In the genomic region with DNA sequence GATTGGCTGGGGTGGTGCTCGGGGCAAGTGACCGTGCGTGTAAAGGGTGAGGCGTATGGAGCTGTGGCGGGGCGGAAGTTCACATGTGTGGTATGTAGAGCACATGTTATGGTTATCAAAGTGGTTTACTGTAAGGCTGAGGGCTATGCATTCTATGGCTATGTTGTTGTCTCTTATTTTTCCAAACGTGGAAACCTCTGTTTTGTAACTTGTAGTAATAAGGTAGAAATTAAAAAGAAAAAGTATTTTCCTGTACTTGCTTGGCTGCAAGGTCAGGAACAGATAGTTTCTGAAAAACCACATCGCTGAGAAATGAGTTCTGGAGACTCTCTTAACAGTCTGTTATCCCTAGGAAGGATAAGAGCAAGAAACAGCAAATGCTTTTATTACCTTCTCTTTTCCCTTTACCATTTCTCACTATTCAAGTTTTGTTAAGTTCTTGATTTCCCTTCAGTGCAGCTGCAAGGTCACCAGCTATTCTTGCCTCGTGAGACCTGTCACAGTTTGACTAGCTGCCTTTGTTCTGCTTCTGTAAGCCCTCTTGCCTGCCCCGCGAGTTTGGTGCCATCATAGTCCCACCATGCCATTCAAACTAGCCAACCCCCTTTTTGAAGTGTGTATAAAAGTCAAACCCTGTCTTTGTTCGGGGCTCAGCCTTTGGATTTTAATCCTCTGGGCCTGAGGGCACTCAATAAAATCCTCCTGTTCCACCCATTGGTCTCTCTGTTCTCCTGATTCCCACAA, we compare ENCODE assay signal across 9 cellular contexts. TPM values are rescaled to one million over a fixed set of nuclear protein-coding genes. Genes with fewer than 3 reads are reported as not detected.
DNase-seq lines count a peak whose midpoint lies in the region; ATAC-seq and TF ChIP-seq lines count a peak whose summit lies in the region.
"Had no signal": no experiment of that assay in that cellular context is flagged by ENCODE, and none has a peak within 500 bp of the region (broad histone marks: within the 10 kb centered on the region; RNA-seq: fewer than 3 reads in every experiment).

No MANE protein-coding gene starts in this region.

- H3K9me3 Mint-ChIP-seq in Calu3 (ENCODE audit: low read depth, unreplicated experiment) = no peaks in the 10 kb centered on the region
- H3K9me3 Mint-ChIP-seq in activated CD8-positive, alpha-beta T cell treated with anti-CD3 and anti-CD28 coated beads for 36 hours = no peaks in the 10 kb centered on the region
- H3K9me3 Mint-ChIP-seq: dendritic cell treated with granulocyte-macrophage colony-stimulating factor and Interleukin-4, amounts not matched to agents 40 ng/mL and 50 ng/mL, for 4 days had no signal

- no peak overlapping the region for H2BK15ac ChIP-seq in neuronal stem cell (ENCODE audit: low read length)

- no CpG with 5 or more reads among the region's 12 CpGs for WGBS in neuronal stem cell (ENCODE audit: extremely low coverage in 2 of 2, insufficient read length in 2 of 2, insufficient replicate concordance in 1 of 2), 2 donors

- H3K4me3 ChIP-seq in fibroblast of the aortic adventitia (ENCODE audit: low read depth, low read length) (peak overlapping the region; percentile 70), neuronal stem cell (ENCODE audit: low read length in 2 of 2) (peak overlapping the region; percentile 47 to 71)

- POLR2A ChIA-PET in activated CD8-positive, alpha-beta T cell treated with anti-CD3 and anti-CD28 coated beads for 36 hours (lab: Charles Lee) = interaction anchor here (0.6 to 2.2 kb wide), 13 partner anchors 9 to 392 kb away, joined by 3 to 14 read pairs (median 5); partner anchors contain the start of genes CROCC, RNU1-2 and SDHB

- ATAC-seq in HG03135 (IDR thresholded peaks at IDR 0.05; ENCODE audit: unreplicated experiment) = peak; percentile 66
- ATAC-seq in activated CD8-positive, alpha-beta T cell treated with anti-CD3 and anti-CD28 coated beads for 36 hours = peak; percentile 74

- H4K8ac ChIP-seq in neuronal stem cell (ENCODE audit: low read depth, low read length) = peak overlapping the region; percentile 92

- peak overlapping the region; percentile 82 for H2AFZ ChIP-seq in neuronal stem cell (ENCODE audit: low read length)

- peak overlapping the region; percentile 100 for H3K18ac ChIP-seq in neuronal stem cell (ENCODE audit: low read length)

- intact Hi-C loops in Calu3 (cut with micrococcal nuclease; ENCODE audit: unreplicated experiment) = no loop called here
- intact Hi-C loops in activated CD8-positive, alpha-beta T cell treated with anti-CD3 and anti-CD28 coated beads for 36 hours (cut with micrococcal nuclease) = no loop called here

- H3K4me2 ChIP-seq in neuronal stem cell (ENCODE audit: insufficient read depth, low read length, poor library complexity, severe bottlenecking) = peak overlapping the region; percentile 64

- H3K27ac ChIP-seq in neuronal stem cell (replicated peaks; ENCODE audit: low read length) = peak overlapping the region; percentile 99

- DNase-seq in Calu3 (no peak), NCI-H226 (peak; percentile 79), fibroblast of the aortic adventitia (ENCODE audit: low read depth) (peak; percentile 98), neuronal stem cell (ENCODE audit: low spot score) (peak; percentile 62), iPS-NIHi7 (ENCODE audit: extremely low spot score) (no peak)
- DNase-seq in activated CD8-positive, alpha-beta T cell treated with anti-CD3 and anti-CD28 coated beads for 36 hours = peak; percentile 51

- TF ChIP-seq POLR2A in GM19099 (IDR thresholded peaks at IDR 0.05; ENCODE audit: extremely low read depth, insufficient read length, low read depth) = peak; percentile 100

- H3K79me1 ChIP-seq in neuronal stem cell (ENCODE audit: low read depth, low read length) = no peaks in the 10 kb centered on the region

- H3K9ac ChIP-seq in neuronal stem cell (ENCODE audit: low read depth, low read length, poor library complexity) = peak overlapping the region; percentile 98

- H4K91ac ChIP-seq in neuronal stem cell (ENCODE audit: low read depth, low read length, poor library complexity) = peak overlapping the region; percentile 100

- H2BK5ac ChIP-seq in neuronal stem cell (ENCODE audit: low read length) = peak overlapping the region; percentile 100

- H3K14ac ChIP-seq in neuronal stem cell (ENCODE audit: low read length) = no peak overlapping the region

- peaks cover 1 to 7% of the 10 kb centered on the region in 2 donors for H3K4me1 ChIP-seq in neuronal stem cell (ENCODE audit: control insufficient read depth in 2 of 2, insufficient read depth in 1 of 2, low read depth in 1 of 2, low read length in 2 of 2)

- peaks cover 5 to 8% of the 10 kb centered on the region in 2 donors for H3K9me3 ChIP-seq in neuronal stem cell (replicated peaks in 1 of 2; ENCODE audit: control insufficient read depth in 2 of 2, insufficient read depth in 1 of 2, low read depth in 1 of 2, low read length in 2 of 2)

- no peaks in the 10 kb centered on the region for H3K27me3 ChIP-seq in neuronal stem cell (ENCODE audit: control insufficient read depth in 3 of 3, insufficient read depth in 3 of 3, low read depth in 1 of 3, low read length in 3 of 3)

- H3K23ac ChIP-seq in neuronal stem cell (ENCODE audit: low read depth, low read length, poor library complexity) = peak overlapping the region; percentile 78

- H2BK120ac ChIP-seq in neuronal stem cell (ENCODE audit: low read depth, low read length) = no peak overlapping the region

- no peak for TF ChIP-seq CTCF in Calu3 (IDR thresholded peaks at IDR 0.05; ENCODE audit: unreplicated experiment)
- no peak for TF ChIP-seq CTCF in activated CD8-positive, alpha-beta T cell treated with anti-CD3 and anti-CD28 coated beads for 36 hours (IDR thresholded peaks at IDR 0.05)
- TF ChIP-seq CTCF in fibroblast of the aortic adventitia (IDR thresholded peaks at IDR 0.05; ENCODE audit: insufficient read depth, low read length) = no peak

- H3K4me1 Mint-ChIP-seq in Calu3 (ENCODE audit: low read depth, unreplicated experiment) = no peaks in the 10 kb centered on the region
- H3K4me1 Mint-ChIP-seq in activated CD8-positive, alpha-beta T cell treated with anti-CD3 and anti-CD28 coated beads for 36 hours (ENCODE audit: low read depth) = peaks cover 27% of the 10 kb centered on the region

- TSS peak; percentile 95 for BruUV-seq in Calu3 (replicated peaks; lab: Mats Ljungman, UMichigan)

- no peak overlapping the region for H3K27ac Mint-ChIP-seq in Calu3 (ENCODE audit: unreplicated experiment)
- no peak overlapping the region for H3K27ac Mint-ChIP-seq in activated CD8-positive, alpha-beta T cell treated with anti-CD3 and anti-CD28 coated beads for 36 hours
- H3K27ac Mint-ChIP-seq: dendritic cell treated with granulocyte-macrophage colony-stimulating factor and Interleukin-4, amounts not matched to agents 40 ng/mL and 50 ng/mL, for 4 days had no signal

- H3K36me3 Mint-ChIP-seq in Calu3 (ENCODE audit: insufficient read depth, unreplicated experiment) = peaks cover 7% of the 10 kb centered on the region
- no peaks in the 10 kb centered on the region for H3K36me3 Mint-ChIP-seq in activated CD8-positive, alpha-beta T cell treated with anti-CD3 and anti-CD28 coated beads for 36 hours (ENCODE audit: low read depth)

- no peak overlapping the region for H2AK5ac ChIP-seq in neuronal stem cell (ENCODE audit: low read depth, low read length)

- no peaks in the 10 kb centered on the region for H3K27me3 Mint-ChIP-seq in Calu3 (ENCODE audit: unreplicated experiment)
- no peaks in the 10 kb centered on the region for H3K27me3 Mint-ChIP-seq in activated CD8-positive, alpha-beta T cell treated with anti-CD3 and anti-CD28 coated beads for 36 hours
- H3K27me3 Mint-ChIP-seq: dendritic cell treated with granulocyte-macrophage colony-stimulating factor and Interleukin-4, amounts not matched to agents 40 ng/mL and 50 ng/mL, for 4 days had no signal

- H3K36me3 ChIP-seq in neuronal stem cell (replicated peaks in 1 of 2; ENCODE audit: control insufficient read depth in 2 of 2, insufficient read depth in 2 of 2, low read length in 2 of 2) = no peaks in the 10 kb centered on the region

- CTCF ChIA-PET in Calu3 (lab: Charles Lee) = no interaction called here
- CTCF ChIA-PET in activated CD8-positive, alpha-beta T cell treated with anti-CD3 and anti-CD28 coated beads for 36 hours (lab: Charles Lee) = interaction anchor here (1.0 kb wide), 1 partner anchor 16 kb away, joined by 4 read pairs; the partner anchor contains the start of gene CROCC

- H3K4ac ChIP-seq in neuronal stem cell (ENCODE audit: low read length) = no peak overlapping the region

- no peak overlapping the region for H3K4me3 Mint-ChIP-seq in Calu3 (ENCODE audit: low read depth, unreplicated experiment)
- no peak overlapping the region for H3K4me3 Mint-ChIP-seq in activated CD8-positive, alpha-beta T cell treated with anti-CD3 and anti-CD28 coated beads for 36 hours
- H3K4me3 Mint-ChIP-seq: dendritic cell treated with granulocyte-macrophage colony-stimulating factor and Interleukin-4, amounts not matched to agents 40 ng/mL and 50 ng/mL, for 4 days had no signal

- H2BK12ac ChIP-seq in neuronal stem cell (ENCODE audit: low read length) = no peak overlapping the region

RNA-seq across cellular contexts. Expression of gene RNU1-2, which starts 9.5 kb away (rescaled TPM):
- 1,678 and 1,905 TPM in 2 replicates for total RNA-seq in Calu3 (2022)
- 1,000 to 10,000 TPM in 1 of 2 experiments, 100 to 1,000 TPM in 1; 820 to 1,043 TPM for total RNA-seq in activated CD8-positive, alpha-beta T cell treated with anti-CD3 and anti-CD28 coated beads for 36 hours
- under 0.01 and 2,882 TPM in 2 replicates for total RNA-seq in fibroblast of the aortic adventitia (ENCODE audit: low replicate concordance)
- 14.3 TPM for polyA plus RNA-seq in neuronal stem cell (2013, experiment 1 of 2)
- polyA plus RNA-seq in neuronal stem cell (2013, experiment 2 of 2) = 15.9 TPM

RNA-seq across cellular contexts. Expression of gene CROCC, which starts 16.4 kb away (rescaled TPM):
- total RNA-seq in Calu3 (2022) (11.7 and 12.0 TPM in 2 replicates), fibroblast of the aortic adventitia (ENCODE audit: low replicate concordance) (8.9 and 68.8 TPM in 2 replicates)
- total RNA-seq in activated CD8-positive, alpha-beta T cell treated with anti-CD3 and anti-CD28 coated beads for 36 hours = 10 to 100 TPM; 27.7 to 28.5 TPM
- polyA plus RNA-seq in neuronal stem cell (2013, experiment 1 of 2) = 26.8 TPM
- 24.4 TPM for polyA plus RNA-seq in neuronal stem cell (2013, experiment 2 of 2)

Comparison
In these comparisons a context has a peak if more than half of its experiments do, and no peak if none do; other contexts are left out.
1. DNase-seq: peak in NCI-H226 (single experiment), activated CD8-positive, alpha-beta T cell treated with anti-CD3 and anti-CD28 coated beads for 36 hours (single experiment), fibroblast of the aortic adventitia (single experiment) and neuronal stem cell (single experiment); none in Calu3 (single experiment) and iPS-NIHi7 (single experiment).